8 cellular contexts compared by ENCODE assay signal in genomic region chr19:13152854-13153626, GRCh38. TPM values are rescaled to one million over a fixed set of nuclear protein-coding genes. Genes with fewer than 3 reads are reported as not detected.
DNase-seq lines count a peak whose midpoint lies in the region; ATAC-seq and TF ChIP-seq lines count a peak whose summit lies in the region.

No MANE protein-coding gene starts in this region.

- no peaks in the 10 kb centered on the region for H3K27me3 ChIP-seq in BLaER1
- H3K27me3 ChIP-seq in OCI-LY3 (ENCODE audit: low read depth, low read length): no peaks in the 10 kb centered on the region

- H3K4me1 Mint-ChIP-seq in endothelial cell (ENCODE audit: unreplicated experiment): peaks cover 46% of the 10 kb centered on the region

- peak; percentile 25 for ATAC-seq in GM19397 (IDR thresholded peaks at IDR 0.05; ENCODE audit: unreplicated experiment)

- H3K36me3 ChIP-seq in BLaER1 (peaks cover 10% of the 10 kb centered on the region; the same call in 1 of the 2 replicates), OCI-LY3 (replicated peaks; ENCODE audit: low read depth, low read length) (peaks cover 14% of the 10 kb centered on the region)

- H3K4me3 Mint-ChIP-seq in endothelial cell (ENCODE audit: unreplicated experiment): peak overlapping the region; percentile 99

- peak overlapping the region; percentile 98 for H3K27ac ChIP-seq in BLaER1
- H3K27ac ChIP-seq in OCI-LY3 (ENCODE audit: low read length): peak overlapping the region; percentile 65

- H3K9ac ChIP-seq in BLaER1 (peak overlapping the region; percentile 95), OCI-LY3 (ENCODE audit: low read length) (peak overlapping the region; percentile 85)

- H3K36me3 Mint-ChIP-seq in endothelial cell (ENCODE audit: low read depth, unreplicated experiment): peaks cover 28% of the 10 kb centered on the region

- peak overlapping the region; percentile 95 for H3K27ac Mint-ChIP-seq in endothelial cell (ENCODE audit: unreplicated experiment)

- peak; percentile 3; the same call in 1 of the 2 replicates for TF ChIP-seq RAD21 in Ishikawa (IDR thresholded peaks at IDR 0.05; ENCODE audit: low read depth)

- no peaks in the 10 kb centered on the region for H3K9me3 ChIP-seq in BLaER1
- H3K9me3 ChIP-seq in OCI-LY3 (ENCODE audit: insufficient read depth, low read length): no peaks in the 10 kb centered on the region

- H3K4me2 ChIP-seq in BLaER1 (peak overlapping the region; percentile 97), OCI-LY3 (ENCODE audit: low read length) (peak overlapping the region; percentile 94)

- H3K27me3 Mint-ChIP-seq in endothelial cell (ENCODE audit: unreplicated experiment): peaks cover 34% of the 10 kb centered on the region

- peak overlapping the region; percentile 100 for H3K4me3 ChIP-seq in BLaER1
- H3K4me3 ChIP-seq in OCI-LY3 (ENCODE audit: low read length): peak overlapping the region; percentile 89

- H4K20me1 ChIP-seq in BLaER1 (peaks cover 26% of the 10 kb centered on the region), OCI-LY3 (ENCODE audit: insufficient read depth, low read length) (no peaks in the 10 kb centered on the region)

- TF ChIP-seq EP300 in Ishikawa (IDR thresholded peaks at IDR 0.05; ENCODE audit: borderline replicate concordance): peak; percentile 39; the same call in 1 of the 2 replicates

- peaks cover 28% of the 10 kb centered on the region for H3K79me2 ChIP-seq in OCI-LY3 (ENCODE audit: low read length)

- H3K9me3 Mint-ChIP-seq in endothelial cell (ENCODE audit: unreplicated experiment): no peaks in the 10 kb centered on the region

- DNase-seq in activated T-cell treated with anti-CD3 and anti-CD28 coated beads for 1 hour (ENCODE audit: low read depth): peak; percentile 99
- DNase-seq in endothelial cell (ENCODE audit: low spot score): peak; percentile 97
- peak; percentile 96 for DNase-seq in midbrain (lab: John Stamatoyannopoulos, UW)
- DNase-seq in stimulated activated CD8-positive, alpha-beta memory T cell treated with anti-CD3 and anti-CD28 coated beads, Interleukin-15, amount 100 ng/mL, for 48 hours (ENCODE audit: low read depth in 2 of 2): peak; percentile 90 to 92

- H3K4me1 ChIP-seq in BLaER1 (peaks cover 44% of the 10 kb centered on the region), OCI-LY3 (ENCODE audit: low read length) (peaks cover 53% of the 10 kb centered on the region)

- TF ChIP-seq CTCF in OCI-LY3 (IDR thresholded peaks at IDR 0.05; ENCODE audit: low read depth, low read length) (no peak), endothelial cell (IDR thresholded peaks at IDR 0.05; ENCODE audit: unreplicated experiment) (no peak)

- no peak overlapping the region for H2AFZ ChIP-seq in OCI-LY3 (ENCODE audit: low read depth, low read length)

TF ChIP-seq in Ishikawa, 13 proteins besides CTCF, POLR2A, EP300 and RAD21:
- TF ChIP-seq EGR1 (IDR thresholded peaks at IDR 0.05) (peak; percentile 70), NFIC (IDR thresholded peaks at IDR 0.05) (peak; percentile 43), CEBPB (IDR thresholded peaks at IDR 0.05) (no peak), MAX (IDR thresholded peaks at IDR 0.05) (peak; percentile 83), YY1 (IDR thresholded peaks at IDR 0.05; ENCODE audit: low read depth) (peak; percentile 54; the same call in 1 of the 2 replicates), REST (IDR thresholded peaks at IDR 0.05; ENCODE audit: low read depth) (no peak), USF1 (IDR thresholded peaks at IDR 0.05) (no peak), TAF1 (IDR thresholded peaks at IDR 0.05; ENCODE audit: low read depth) (peak; percentile 89), ZBTB7A (IDR thresholded peaks at IDR 0.05; ENCODE audit: low read depth) (no peak; the same call in 1 of the 2 replicates), TEAD4 (IDR thresholded peaks at IDR 0.05) (peak; percentile 40), FOXM1 (IDR thresholded peaks at IDR 0.05; ENCODE audit: borderline replicate concordance, low read depth) (no peak), CREB1 (IDR thresholded peaks at IDR 0.05; ENCODE audit: low read depth) (peak; percentile 81), TCF12 (IDR thresholded peaks at IDR 0.05; ENCODE audit: low read depth) (peak; percentile 63; the same call in 1 of the 2 replicates)

RNA-seq across cellular contexts. Expression of gene IER2, which starts 2.8 kb away (rescaled TPM):
- 115 TPM for total RNA-seq in endothelial cell (ENCODE audit: unreplicated experiment)

RNA-seq across cellular contexts. Expression of gene STX10, which starts 2.9 kb away (rescaled TPM):
- total RNA-seq in endothelial cell (ENCODE audit: unreplicated experiment): 31.8 TPM

RNA-seq across cellular contexts. Expression of gene NACC1, which starts 35.0 kb away (rescaled TPM):
- total RNA-seq in endothelial cell (ENCODE audit: unreplicated experiment): 112 TPM

RNA-seq across cellular contexts. Expression of gene TRMT1, which starts 36.5 kb away (rescaled TPM):
- 54.2 TPM for total RNA-seq in endothelial cell (ENCODE audit: unreplicated experiment)

RNA-seq across cellular contexts. Expression of gene LYL1, which starts 50.4 kb away (rescaled TPM):
- 68.6 TPM for total RNA-seq in endothelial cell (ENCODE audit: unreplicated experiment)

Comparison
In these comparisons a context has a peak if more than half of its experiments do, and no peak if none do; other contexts are left out.
1. Peak in every context shown above with its lines: DNase-seq, ATAC-seq, H3K4me3 ChIP-seq and H3K27ac ChIP-seq.